ENCODE assay signal across 8 cellular contexts in genomic region chr18:62523631-62524442, GRCh38.
A peak's percentile ranks its signal among the peaks of the same experiment; 100 is the strongest.
DNase-seq lines count a peak whose midpoint lies in the region; ATAC-seq and TF ChIP-seq lines count a peak whose summit lies in the region.

No MANE protein-coding gene starts in this region.

- peak overlapping the region; percentile 95 for H3K27ac Mint-ChIP-seq in central memory CD8-positive, alpha-beta T cell (ENCODE audit: low read depth)

- no peak for TF ChIP-seq CTCF in NB4 (IDR thresholded peaks at IDR 0.05; ENCODE audit: low read depth, low read length)

- peak; percentile 3 for ATAC-seq in activated CD4-positive, CD25-positive, alpha-beta regulatory T cell treated with anti-CD3 and anti-CD28 coated beads, Interleukin-2, amount 50 U/mL, for 24 hours
- peak; percentile 4 for ATAC-seq in central memory CD8-positive, alpha-beta T cell (replicated peaks; ENCODE audit: extremely low read depth, poor library complexity, severe bottlenecking)
- ATAC-seq in GM19395 (IDR thresholded peaks at IDR 0.05; ENCODE audit: unreplicated experiment): no peak

- peak overlapping the region; percentile 72 for H3K4me3 ChIP-seq in NB4 (ENCODE audit: low read depth, low read length)

- H3K4me3 Mint-ChIP-seq in central memory CD8-positive, alpha-beta T cell: peak overlapping the region; percentile 86

- peak; percentile 6 for DNase-seq in DMS153 (lab: John Stamatoyannopoulos, UW)
- DNase-seq in DMS153 treated with DMSO at 0.1 percent for 48 hours (lab: John Stamatoyannopoulos, UW; ENCODE audit: unreplicated experiment): no peak
- peak; percentile 71 for DNase-seq in NB4 (ENCODE audit: low read depth)
- DNase-seq in central memory CD8-positive, alpha-beta T cell (ENCODE audit: low spot score in 2 of 2): peak; percentile 20 to 27
- peak; percentile 24 for DNase-seq in kidney glomerular epithelial cell (lab: John Stamatoyannopoulos, UW)
- peak in 3 of 4 experiments; percentile 17 to 38 (median 27) for DNase-seq in stimulated activated CD4-positive, alpha-beta T cell treated with anti-CD3 and anti-CD28 coated beads, Interleukin-1b, Interleukin-23, amount 100 ng/mL, for 24 hours (ENCODE audit: low read depth in 4 of 4, low spot score in 1 of 4)

- peaks cover 29% of the 10 kb centered on the region for H3K4me1 Mint-ChIP-seq in central memory CD8-positive, alpha-beta T cell

- no peaks in the 10 kb centered on the region for H3K9me3 Mint-ChIP-seq in central memory CD8-positive, alpha-beta T cell

- no peaks in the 10 kb centered on the region for H3K27me3 Mint-ChIP-seq in central memory CD8-positive, alpha-beta T cell

- H3K36me3 Mint-ChIP-seq in central memory CD8-positive, alpha-beta T cell (ENCODE audit: insufficient read depth): peaks cover 16% of the 10 kb centered on the region

- peak; percentile 5 for TF ChIP-seq POLR2A in NB4 (IDR thresholded peaks at IDR 0.05; ENCODE audit: extremely low read depth, insufficient read length)
